In the genomic region with DNA sequence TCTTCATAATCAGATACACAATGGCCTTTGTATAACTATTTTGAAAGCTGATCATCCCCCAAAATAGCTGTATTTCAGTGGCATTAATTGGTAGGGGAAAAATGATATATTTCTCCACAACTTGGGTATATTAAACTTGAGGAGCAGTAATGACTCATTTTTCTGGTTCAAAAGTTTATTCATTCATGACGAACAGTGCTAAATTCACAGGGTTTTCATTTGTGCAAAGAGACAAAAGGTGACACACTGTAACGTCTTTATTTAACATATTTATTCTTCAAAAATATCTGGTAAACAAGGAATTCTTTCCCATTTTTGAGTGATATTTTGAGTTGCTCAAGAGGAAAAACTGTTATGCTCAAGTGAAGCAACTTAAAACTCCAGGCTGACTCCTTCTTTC, we compare ENCODE assay signal across 22 cellular contexts.
"Had no signal": no experiment of that assay in that cellular context is flagged by ENCODE, and none has a peak within 500 bp of the region (broad histone marks: within the 10 kb centered on the region; RNA-seq: fewer than 3 reads in every experiment).

No MANE protein-coding gene starts in this region.

- H3K36me3 Mint-ChIP-seq: activated naive CD4-positive, alpha-beta T cell treated with anti-CD3 and anti-CD28 coated beads, Interleukin-2, amount 50 U/mL, for 24 hours had no signal

- H3K4me1 Mint-ChIP-seq: activated naive CD4-positive, alpha-beta T cell treated with anti-CD3 and anti-CD28 coated beads, Interleukin-2, amount 50 U/mL, for 24 hours had no signal

- DNase-seq: activated CD4-positive, alpha-beta T cell treated with anti-CD3 and anti-CD28 coated beads for 4 hours; activated CD8-positive, alpha-beta memory T cell treated with anti-CD3 and anti-CD28 coated beads, Interleukin-2, amount 50 U/mL, for 4 hours; activated CD8-positive, alpha-beta T cell treated with anti-CD3 and anti-CD28 coated beads for 36 hours; activated naive CD4-positive, alpha-beta T cell; brain microvascular endothelial cell; cerebellar nuclear complex; colonic mucosa; Kasumi-1; NCI-H1092; NCI-H2029; NCI-H2107; NCI-H2171 treated with DMSO at 0.1 percent for 48 hours; NCI-H226; NCI-H526; NCI-H82; OCI-M1; RPMI8226; SK-N-SH; T-helper 1 cell; WERI-Rb-1 had no signal

- H3K27me3 ChIP-seq: ascending aorta, brain microvascular endothelial cell, colonic mucosa had no signal

- H3K36me3 ChIP-seq: ascending aorta, brain microvascular endothelial cell, colonic mucosa, WERI-Rb-1 had no signal

- H3K4me3 ChIP-seq: ascending aorta, colonic mucosa had no signal

- H3K27me3 Mint-ChIP-seq: activated CD8-positive, alpha-beta T cell treated with anti-CD3 and anti-CD28 coated beads for 36 hours; activated naive CD4-positive, alpha-beta T cell treated with anti-CD3 and anti-CD28 coated beads, Interleukin-2, amount 50 U/mL, for 24 hours had no signal

- H3K9me3 Mint-ChIP-seq: activated CD8-positive, alpha-beta T cell treated with anti-CD3 and anti-CD28 coated beads for 36 hours; activated naive CD4-positive, alpha-beta T cell treated with anti-CD3 and anti-CD28 coated beads, Interleukin-2, amount 50 U/mL, for 24 hours had no signal

- H3K4me3 Mint-ChIP-seq: activated CD8-positive, alpha-beta T cell treated with anti-CD3 and anti-CD28 coated beads for 36 hours; activated naive CD4-positive, alpha-beta T cell treated with anti-CD3 and anti-CD28 coated beads, Interleukin-2, amount 50 U/mL, for 24 hours had no signal

- H3K27ac Mint-ChIP-seq: activated CD8-positive, alpha-beta T cell treated with anti-CD3 and anti-CD28 coated beads for 36 hours; activated naive CD4-positive, alpha-beta T cell treated with anti-CD3 and anti-CD28 coated beads, Interleukin-2, amount 50 U/mL, for 24 hours had no signal
